19 cellular contexts compared by ENCODE assay signal in genomic region chr1:222629921-222630535, GRCh38. TPM values are rescaled to one million over a fixed set of nuclear protein-coding genes. Genes with fewer than 3 reads are reported as not detected.
DNase-seq lines count a peak whose midpoint lies in the region; ATAC-seq and TF ChIP-seq lines count a peak whose summit lies in the region.
"Had no signal": no experiment of that assay in that cellular context is flagged by ENCODE, and none has a peak within 500 bp of the region (broad histone marks: within the 10 kb centered on the region; RNA-seq: fewer than 3 reads in every experiment).

No MANE protein-coding gene starts in this region.

- DNase-seq in activated T-cell treated with anti-CD3 and anti-CD28 coated beads, Interleukin-2, amount 50 U/mL, for 24 hours, result no peak
- no peak for DNase-seq in activated T-cell treated with anti-CD3 and anti-CD28 coated beads, Interleukin-2, amount 50 U/mL, for 72 hours
- DNase-seq in amniotic stem cell (lab: John Stamatoyannopoulos, UW), result peak; percentile 11
- no peak for DNase-seq in coronary artery (ENCODE audit: low spot score)
- no peak for DNase-seq in upper lobe of right lung
- no peak for DNase-seq in NCI-H1930 (lab: John Stamatoyannopoulos, UW)
- no peak for DNase-seq in lower lobe of right lung
- no peak for DNase-seq in SW480 (ENCODE audit: low spot score)
- DNase-seq: 8988T; Calu3; CD4-positive, alpha-beta memory T cell; DMS53; NCI-H1048; NCI-H1436 treated with DMSO at 0.1 percent for 48 hours; NCI-H2081 treated with DMSO at 0.1 percent for 48 hours; NCI-H510A; NCI-H774 had no signal

- H3K4me3 ChIP-seq in coronary artery (peak overlapping the region; percentile 28), upper lobe of right lung (no peak overlapping the region), lower lobe of right lung (no peak overlapping the region)
- H3K4me3 ChIP-seq: HAP-1, SJSA1 had no signal

- H3K27me3 Mint-ChIP-seq in activated T-cell treated with anti-CD3 and anti-CD28 coated beads, Interleukin-2, amount 50 U/mL, for 24 hours, result no peaks in the 10 kb centered on the region
- no peaks in the 10 kb centered on the region for H3K27me3 Mint-ChIP-seq in activated T-cell treated with anti-CD3 and anti-CD28 coated beads, Interleukin-2, amount 50 U/mL, for 72 hours (ENCODE audit: low read depth)
- H3K27me3 Mint-ChIP-seq: CD4-positive, alpha-beta memory T cell had no signal

- H3K36me3 ChIP-seq in upper lobe of right lung (peaks cover 100% of the 10 kb centered on the region), lower lobe of right lung (peaks cover 82% of the 10 kb centered on the region)

- H3K36me3 Mint-ChIP-seq in activated T-cell treated with anti-CD3 and anti-CD28 coated beads, Interleukin-2, amount 50 U/mL, for 24 hours (ENCODE audit: low read depth), result peaks cover 92% of the 10 kb centered on the region
- H3K36me3 Mint-ChIP-seq in activated T-cell treated with anti-CD3 and anti-CD28 coated beads, Interleukin-2, amount 50 U/mL, for 72 hours (ENCODE audit: insufficient read depth in 2 of 2), result peaks cover 2 to 23% of the 10 kb centered on the region in 2 donors

- H3K4me1 ChIP-seq in upper lobe of right lung, result no peaks in the 10 kb centered on the region
- H3K4me1 ChIP-seq in lower lobe of right lung, result no peaks in the 10 kb centered on the region
- H3K4me1 ChIP-seq: HAP-1, SJSA1 had no signal

- no peaks in the 10 kb centered on the region for H3K9me3 Mint-ChIP-seq in activated T-cell treated with anti-CD3 and anti-CD28 coated beads, Interleukin-2, amount 50 U/mL, for 24 hours
- no peaks in the 10 kb centered on the region for H3K9me3 Mint-ChIP-seq in activated T-cell treated with anti-CD3 and anti-CD28 coated beads, Interleukin-2, amount 50 U/mL, for 72 hours
- H3K9me3 Mint-ChIP-seq: CD4-positive, alpha-beta memory T cell had no signal

- H3K27ac ChIP-seq in coronary artery (peak overlapping the region; percentile 33 to 87), upper lobe of right lung (no peak overlapping the region), lower lobe of right lung (no peak overlapping the region)
- H3K27ac ChIP-seq: SJSA1 had no signal

- TF ChIP-seq CTCF in coronary artery (IDR thresholded peaks at IDR 0.05), result no peak
- TF ChIP-seq CTCF in upper lobe of right lung (IDR thresholded peaks at IDR 0.05), result no peak
- no peak for TF ChIP-seq CTCF in lower lobe of right lung (IDR thresholded peaks at IDR 0.05)

- peak overlapping the region; percentile 27 for H3K27ac Mint-ChIP-seq in activated T-cell treated with anti-CD3 and anti-CD28 coated beads, Interleukin-2, amount 50 U/mL, for 24 hours
- no peak overlapping the region for H3K27ac Mint-ChIP-seq in activated T-cell treated with anti-CD3 and anti-CD28 coated beads, Interleukin-2, amount 50 U/mL, for 72 hours

- H3K27me3 ChIP-seq in upper lobe of right lung (no peaks in the 10 kb centered on the region), lower lobe of right lung (ENCODE audit: low read depth) (no peaks in the 10 kb centered on the region)
- H3K27me3 ChIP-seq: SJSA1 had no signal

- H3K9me3 ChIP-seq in upper lobe of right lung (no peaks in the 10 kb centered on the region), lower lobe of right lung (no peaks in the 10 kb centered on the region)
- H3K9me3 ChIP-seq: HAP-1, SJSA1 had no signal

- intact Hi-C loops in upper lobe of right lung (cut with DNase I), result loop anchor here (5.0 kb wide), 1 partner anchor 163 kb away; no protein-coding TSS in a partner anchor
- intact Hi-C loops in lower lobe of right lung (cut with DNase I), result no loop called here

- H3K4me3 Mint-ChIP-seq in activated T-cell treated with anti-CD3 and anti-CD28 coated beads, Interleukin-2, amount 50 U/mL, for 24 hours, result no peak overlapping the region
- no peak overlapping the region for H3K4me3 Mint-ChIP-seq in activated T-cell treated with anti-CD3 and anti-CD28 coated beads, Interleukin-2, amount 50 U/mL, for 72 hours
- H3K4me3 Mint-ChIP-seq: CD4-positive, alpha-beta memory T cell had no signal

- ATAC-seq in activated T-cell treated with anti-CD3 and anti-CD28 coated beads, Interleukin-2, amount 50 U/mL, for 72 hours (replicated peaks in 1 of 2), result no peak
- ATAC-seq in upper lobe of right lung (no peak), lower lobe of right lung (no peak)

- peaks cover 8% of the 10 kb centered on the region for H3K4me1 Mint-ChIP-seq in activated T-cell treated with anti-CD3 and anti-CD28 coated beads, Interleukin-2, amount 50 U/mL, for 24 hours (ENCODE audit: low read depth)
- no peaks in the 10 kb centered on the region for H3K4me1 Mint-ChIP-seq in activated T-cell treated with anti-CD3 and anti-CD28 coated beads, Interleukin-2, amount 50 U/mL, for 72 hours (ENCODE audit: low read depth)

RNA-seq across cellular contexts. Expression of gene MIA3, which starts 12.1 kb away (rescaled TPM):
- 10 to 100 TPM; 52.2 to 61.5 TPM for total RNA-seq in activated T-cell treated with anti-CD3 and anti-CD28 coated beads, Interleukin-2, amount 50 U/mL, for 72 hours
- total RNA-seq in upper lobe of right lung (69.1 TPM), lower lobe of right lung (66.0 TPM)

RNA-seq across cellular contexts. Expression of gene TAF1A, which starts 40.3 kb away (rescaled TPM):
- total RNA-seq in activated T-cell treated with anti-CD3 and anti-CD28 coated beads, Interleukin-2, amount 50 U/mL, for 72 hours, result 10 to 100 TPM; 12.0 to 15.1 TPM
- total RNA-seq in upper lobe of right lung, result 7.1 TPM
- total RNA-seq in lower lobe of right lung, result 9.7 TPM

Comparison
In these comparisons a context has a peak if more than half of its experiments do, and no peak if none do; other contexts are left out.
1. H3K27ac ChIP-seq: peak in coronary artery (2 of 2); none in upper lobe of right lung (single experiment) and lower lobe of right lung (single experiment).